ENCODE assay signal across 8 cellular contexts in the genomic region with DNA sequence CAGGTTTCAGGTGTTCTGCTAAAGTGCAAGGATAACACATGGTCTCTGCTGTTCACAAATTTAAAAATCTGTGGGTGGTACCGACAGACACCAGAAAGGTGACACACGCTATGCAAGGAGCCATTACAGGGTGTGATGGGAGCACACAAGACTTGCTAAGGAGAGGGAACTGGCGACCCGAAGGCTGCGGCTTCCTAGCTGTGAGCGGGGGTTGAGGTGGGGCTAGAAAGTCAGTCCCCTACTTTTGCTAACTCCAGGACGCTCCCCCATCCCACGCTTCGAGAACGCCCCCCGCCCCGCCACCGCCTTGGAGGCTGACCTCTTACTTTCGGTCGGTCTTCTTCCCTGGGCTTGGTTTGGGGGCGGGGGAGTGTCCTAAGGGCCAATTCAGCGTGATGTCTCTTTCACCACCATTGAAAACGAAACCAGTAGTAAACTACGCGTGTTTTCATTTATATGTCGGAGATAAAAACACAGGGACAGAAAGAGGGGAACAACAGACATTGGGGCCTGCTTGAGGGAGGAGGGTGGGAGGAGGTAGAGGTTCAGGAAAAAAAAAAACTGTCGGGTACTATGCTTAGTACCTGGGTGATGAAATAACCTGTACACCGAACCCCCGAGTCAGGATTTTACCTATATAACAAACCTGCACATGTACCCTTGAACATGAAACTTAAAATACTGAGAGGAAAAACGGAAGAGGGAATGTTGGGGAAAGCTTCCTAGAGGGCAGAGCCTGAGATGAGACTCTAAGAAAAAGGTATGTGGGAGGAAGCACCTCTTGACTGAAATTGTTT. TPM values are rescaled to one million over a fixed set of nuclear protein-coding genes. Genes with fewer than 3 reads are reported as not detected.
DNase-seq lines count a peak whose midpoint lies in the region; ATAC-seq, FAIRE-seq and TF ChIP-seq lines count a peak whose summit lies in the region.

No MANE protein-coding gene starts in this region.

- H3K36me3 ChIP-seq in heart right ventricle (peaks cover 0 to 23% (median 4%) of the 10 kb centered on the region in 9 donors), sigmoid colon (peaks cover 0 to 10% (median 0%) of the 10 kb centered on the region in 4 donors)

- H3K9me3 ChIP-seq in heart right ventricle (no peaks in the 10 kb centered on the region), sigmoid colon (no peaks in the 10 kb centered on the region)

- intact Hi-C loops in activated T-helper 2 cell treated with anti-CD3 and anti-CD28 coated beads, Interferon-gamma antibody, Interleukin-2, Interleukin-4, amounts not matched to agents 10 μg/mL and 5 μg/mL and 100 μg/mL, durations not matched to agents 14 hours and 24 hours and 36 hours (cut with micrococcal nuclease): loop anchor here (1.0 to 2.0 kb wide), 3 partner anchors 24 to 219 kb away; no protein-coding TSS in a partner anchor
- intact Hi-C loops in heart right ventricle (cut with DNase I): loop anchor here in 4 of 10 donors (1.0 to 10.0 kb wide), 3 partner anchors 8 to 79 kb away; partner anchors contain the start of genes ADAM15 (in 1 of the 4) and FLAD1 (in 1 of the 4)
- intact Hi-C loops in sigmoid colon (cut with DNase I): loop anchor here (1.0 kb wide), 1 partner anchor 42 kb away; no protein-coding TSS in a partner anchor

- TF ChIP-seq POLR2A in GM12892 (IDR thresholded peaks at IDR 0.05; ENCODE audit: low read depth, low read length): no peak
- TF ChIP-seq POLR2A in sigmoid colon (IDR thresholded peaks at IDR 0.05): no peak

- H3K27me3 ChIP-seq in heart right ventricle (no peaks in the 10 kb centered on the region), sigmoid colon (no peaks in the 10 kb centered on the region)

- TF ChIP-seq EP300 in sigmoid colon (IDR thresholded peaks at IDR 0.05): no peak

- TF ChIP-seq CTCF in heart right ventricle (IDR thresholded peaks at IDR 0.05) (no peak), sigmoid colon (IDR thresholded peaks at IDR 0.05) (no peak)

- peak overlapping the region; percentile 71 to 100 (median 96) for H3K27ac ChIP-seq in heart right ventricle
- H3K27ac ChIP-seq in sigmoid colon: peak overlapping the region; percentile 95 to 98 (median 96)

- ATAC-seq in heart right ventricle (no peak), GM18520 (IDR thresholded peaks at IDR 0.05; ENCODE audit: unreplicated experiment) (no peak)

- WGBS in heart right ventricle, 2 donors: 1 to 2% methylated on average over 25 of the region's 25 CpGs
- 1% methylated on average over 25 of the region's 25 CpGs for WGBS in sigmoid colon, 2 donors

- H3K4me1 ChIP-seq in heart right ventricle (peaks cover 17 to 51% (median 36%) of the 10 kb centered on the region in 9 donors), sigmoid colon (peaks cover 0 to 38% (median 32%) of the 10 kb centered on the region in 4 donors)

- no peaks in the 10 kb centered on the region for H3K9me3 Mint-ChIP-seq in activated T-helper 2 cell treated with anti-CD3 and anti-CD28 coated beads, Interferon-gamma antibody, Interleukin-2, Interleukin-4, amounts not matched to agents 10 μg/mL and 5 μg/mL and 100 μg/mL, durations not matched to agents 14 hours and 24 hours and 36 hours

- H3K4me1 Mint-ChIP-seq in activated T-helper 2 cell treated with anti-CD3 and anti-CD28 coated beads, Interferon-gamma antibody, Interleukin-2, Interleukin-4, amounts not matched to agents 10 μg/mL and 5 μg/mL and 100 μg/mL, durations not matched to agents 14 hours and 24 hours and 36 hours (ENCODE audit: low read depth): peaks cover 30% of the 10 kb centered on the region

- peak; percentile 57 for FAIRE-seq in GM12892 (lab: Jason Lieb, UNC)
- no peak for FAIRE-seq in urothelium cell line (lab: Jason Lieb, UNC)

- H3K4me3 ChIP-seq in heart right ventricle (peak overlapping the region; percentile 41 to 89 (median 66)), sigmoid colon (peak overlapping the region; percentile 46 to 77 (median 70))

- no peak overlapping the region for H3K27ac Mint-ChIP-seq in activated T-helper 2 cell treated with anti-CD3 and anti-CD28 coated beads, Interferon-gamma antibody, Interleukin-2, Interleukin-4, amounts not matched to agents 10 μg/mL and 5 μg/mL and 100 μg/mL, durations not matched to agents 14 hours and 24 hours and 36 hours

- H3K4me3 Mint-ChIP-seq in activated T-helper 2 cell treated with anti-CD3 and anti-CD28 coated beads, Interferon-gamma antibody, Interleukin-2, Interleukin-4, amounts not matched to agents 10 μg/mL and 5 μg/mL and 100 μg/mL, durations not matched to agents 14 hours and 24 hours and 36 hours (ENCODE audit: low read depth): no peak overlapping the region

- H3K27me3 Mint-ChIP-seq in activated T-helper 2 cell treated with anti-CD3 and anti-CD28 coated beads, Interferon-gamma antibody, Interleukin-2, Interleukin-4, amounts not matched to agents 10 μg/mL and 5 μg/mL and 100 μg/mL, durations not matched to agents 14 hours and 24 hours and 36 hours (ENCODE audit: low read depth): no peaks in the 10 kb centered on the region

- peaks cover 37% of the 10 kb centered on the region for H3K36me3 Mint-ChIP-seq in activated T-helper 2 cell treated with anti-CD3 and anti-CD28 coated beads, Interferon-gamma antibody, Interleukin-2, Interleukin-4, amounts not matched to agents 10 μg/mL and 5 μg/mL and 100 μg/mL, durations not matched to agents 14 hours and 24 hours and 36 hours (ENCODE audit: low read depth)

- DNase-seq in GM12892 (ENCODE audit: insufficient read length): no peak
- DNase-seq in NCI-H226: peak; percentile 51
- DNase-seq in activated T-helper 2 cell treated with anti-CD3 and anti-CD28 coated beads, Interferon-gamma antibody, Interleukin-2, Interleukin-4, amounts not matched to agents 10 μg/mL and 5 μg/mL and 100 μg/mL, durations not matched to agents 14 hours and 24 hours and 36 hours (ENCODE audit: low spot score): peak; percentile 58
- peak; percentile 45 to 63 for DNase-seq in heart right ventricle
- peak; percentile 86 for DNase-seq in sigmoid colon
- DNase-seq in NCI-H524 (lab: John Stamatoyannopoulos, UW): no peak
- no peak for DNase-seq in urothelium cell line (ENCODE audit: low spot score)

RNA-seq across cellular contexts. Expression of gene CKS1B, which starts 1.1 kb away (rescaled TPM):
- polyA plus RNA-seq in GM12892 (2012; ENCODE audit: missing spikeins): 182 TPM
- 169 and 178 TPM in 2 replicates for total RNA-seq in activated T-helper 2 cell treated with anti-CD3 and anti-CD28 coated beads, Interferon-gamma antibody, Interleukin-2, Interleukin-4, amounts not matched to agents 10 μg/mL and 5 μg/mL and 100 μg/mL, durations not matched to agents 14 hours and 24 hours and 36 hours
- 10 to 100 TPM; 10.9 to 30.9 (median 17.5) TPM for total RNA-seq in heart right ventricle
- 10 to 100 TPM in 1 of 2 donors, 1 to 10 TPM in 1; 4.6 to 36.7 TPM for polyA plus RNA-seq in heart right ventricle
- total RNA-seq in sigmoid colon: 10 to 100 TPM; 10.2 to 35.7 (median 25.7) TPM
- 100 to 1,000 TPM in 1 of 3 donors, 10 to 100 TPM in 2; 73.3 to 104 (median 95.5) TPM for polyA plus RNA-seq in sigmoid colon

RNA-seq across cellular contexts. Expression of gene SHC1, which starts 5.1 kb away (rescaled TPM):
- polyA plus RNA-seq in GM12892 (2012; ENCODE audit: missing spikeins): 15.3 TPM
- 55.4 and 56.1 TPM in 2 replicates for total RNA-seq in activated T-helper 2 cell treated with anti-CD3 and anti-CD28 coated beads, Interferon-gamma antibody, Interleukin-2, Interleukin-4, amounts not matched to agents 10 μg/mL and 5 μg/mL and 100 μg/mL, durations not matched to agents 14 hours and 24 hours and 36 hours
- total RNA-seq in heart right ventricle (10 to 100 TPM; 42.6 to 95.7 (median 57.8) TPM), sigmoid colon (10 to 100 TPM; 49.2 to 80.4 (median 57.0) TPM)
- polyA plus RNA-seq in heart right ventricle (10 to 100 TPM; 35.6 to 58.3 TPM), sigmoid colon (10 to 100 TPM; 58.5 to 75.2 (median 63.1) TPM)

RNA-seq across cellular contexts. Expression of gene FLAD1, which starts 7.5 kb away (rescaled TPM):
- 38.1 TPM for polyA plus RNA-seq in GM12892 (2012; ENCODE audit: missing spikeins)
- total RNA-seq in activated T-helper 2 cell treated with anti-CD3 and anti-CD28 coated beads, Interferon-gamma antibody, Interleukin-2, Interleukin-4, amounts not matched to agents 10 μg/mL and 5 μg/mL and 100 μg/mL, durations not matched to agents 14 hours and 24 hours and 36 hours: 54.9 and 60.2 TPM in 2 replicates
- total RNA-seq in heart right ventricle (10 to 100 TPM; 20.1 to 36.8 (median 24.1) TPM), sigmoid colon (10 to 100 TPM; 17.5 to 22.8 (median 18.5) TPM)
- polyA plus RNA-seq in heart right ventricle (10 to 100 TPM; 25.1 to 41.6 TPM), sigmoid colon (10 to 100 TPM; 24.6 to 36.5 (median 27.7) TPM)

RNA-seq across cellular contexts. Expression of gene PYGO2, which starts 14.0 kb away (rescaled TPM):
- 18.6 TPM for polyA plus RNA-seq in GM12892 (2012; ENCODE audit: missing spikeins)
- 30.4 and 30.6 TPM in 2 replicates for total RNA-seq in activated T-helper 2 cell treated with anti-CD3 and anti-CD28 coated beads, Interferon-gamma antibody, Interleukin-2, Interleukin-4, amounts not matched to agents 10 μg/mL and 5 μg/mL and 100 μg/mL, durations not matched to agents 14 hours and 24 hours and 36 hours
- total RNA-seq in heart right ventricle: 10 to 100 TPM in 9 of 10 donors, 1 to 10 TPM in 1; 8.8 to 18.0 (median 13.9) TPM
- 10 to 100 TPM; 11.9 to 12.1 TPM for polyA plus RNA-seq in heart right ventricle
- 10 to 100 TPM; 15.0 to 23.3 (median 16.6) TPM for total RNA-seq in sigmoid colon
- 10 to 100 TPM; 13.6 to 26.9 (median 16.8) TPM for polyA plus RNA-seq in sigmoid colon

RNA-seq across cellular contexts. Expression of gene LENEP, which starts 17.8 kb away (rescaled TPM):
- polyA plus RNA-seq in GM12892 (2012; ENCODE audit: missing spikeins): not detected
- total RNA-seq in activated T-helper 2 cell treated with anti-CD3 and anti-CD28 coated beads, Interferon-gamma antibody, Interleukin-2, Interleukin-4, amounts not matched to agents 10 μg/mL and 5 μg/mL and 100 μg/mL, durations not matched to agents 14 hours and 24 hours and 36 hours: 0.48 and 2.0 TPM in 2 replicates
- total RNA-seq in heart right ventricle (not detected), sigmoid colon (not detected)
- polyA plus RNA-seq in heart right ventricle (not detected), sigmoid colon (under 1 TPM in 1 of 3 donors, not detected in 2; 0.39 TPM)

Comparison
In these comparisons a context has a peak if more than half of its experiments do, and no peak if none do; other contexts are left out.
1. DNase-seq: peak in NCI-H226 (single experiment), activated T-helper 2 cell treated with anti-CD3 and anti-CD28 coated beads, Interferon-gamma antibody, Interleukin-2, Interleukin-4, amounts not matched to agents 10 μg/mL and 5 μg/mL and 100 μg/mL, durations not matched to agents 14 hours and 24 hours and 36 hours (single experiment), heart right ventricle (2 of 2) and sigmoid colon (single experiment); none in GM12892 (single experiment), NCI-H524 (0 of 2) and urothelium cell line (single experiment).